12 cellular contexts compared by ENCODE assay signal in genomic region chr1:241688940-241689368, GRCh38. TPM values are rescaled to one million over a fixed set of nuclear protein-coding genes. Genes with fewer than 3 reads are reported as not detected.
DNase-seq lines count a peak whose midpoint lies in the region; ATAC-seq and TF ChIP-seq lines count a peak whose summit lies in the region.
"Had no signal": no experiment of that assay in that cellular context is flagged by ENCODE, and none has a peak within 500 bp of the region (broad histone marks: within the 10 kb centered on the region; RNA-seq: fewer than 3 reads in every experiment).

No MANE protein-coding gene starts in this region.

- no peaks in the 10 kb centered on the region for H3K79me1 ChIP-seq in IMR-90 (ENCODE audit: low read depth in 1 of 2, low read length in 2 of 2)

- no peak overlapping the region for H3K4ac ChIP-seq in IMR-90 (ENCODE audit: low read depth, low read length)

- no peak overlapping the region for H2AK9ac ChIP-seq in IMR-90 (replicated peaks; ENCODE audit: low read depth, low read length, poor library complexity)

- H4K20me1 ChIP-seq in IMR-90 (ENCODE audit: insufficient read depth, low read length) = no peaks in the 10 kb centered on the region

- no peak overlapping the region for H4K5ac ChIP-seq in IMR-90 (ENCODE audit: low read depth, low read length)

- H2BK20ac ChIP-seq in IMR-90 (ENCODE audit: low read depth, low read length) = no peak overlapping the region

- no peak overlapping the region for H3K18ac ChIP-seq in IMR-90 (ENCODE audit: low read depth, low read length)

- H3K14ac ChIP-seq in IMR-90 (replicated peaks; ENCODE audit: low read depth, low read length) = no peak overlapping the region

- no peak overlapping the region for H2BK15ac ChIP-seq in IMR-90 (ENCODE audit: low read depth, low read length)

- no peak for TF ChIP-seq RAD21 in IMR-90 (IDR thresholded peaks at IDR 0.05; ENCODE audit: low read length)

- H3K56ac ChIP-seq in IMR-90 (ENCODE audit: extremely low read depth, insufficient read depth, low read length) = no peak overlapping the region

- H3K27me3 ChIP-seq in IMR-90 (ENCODE audit: control insufficient read depth, insufficient read depth, low read length) = no peaks in the 10 kb centered on the region
- H3K27me3 ChIP-seq in iPS-15b (ENCODE audit: control insufficient read depth, insufficient read depth, low read length) = no peaks in the 10 kb centered on the region
- H3K27me3 ChIP-seq in testis = no peaks in the 10 kb centered on the region
- H3K27me3 ChIP-seq in tibial nerve = no peaks in the 10 kb centered on the region

- no peak overlapping the region for H2BK120ac ChIP-seq in IMR-90 (ENCODE audit: low read depth, low read length)

- no TSS peak for BruUV-seq in IMR-90 (replicated peaks; lab: Mats Ljungman, UMichigan)

- H3K4me1 ChIP-seq in IMR-90 (ENCODE audit: control insufficient read depth, insufficient read depth, low read length) (no peaks in the 10 kb centered on the region), iPS-15b (ENCODE audit: control insufficient read depth, insufficient read depth, low read length) (no peaks in the 10 kb centered on the region), testis (no peaks in the 10 kb centered on the region), tibial nerve (no peaks in the 10 kb centered on the region)

- H3K27ac ChIP-seq in IMR-90 (ENCODE audit: insufficient read depth, low read length) (no peak overlapping the region), testis (peak overlapping the region; percentile 11 to 41), tibial nerve (no peak overlapping the region)

- H3K36me3 ChIP-seq in IMR-90 (ENCODE audit: control insufficient read depth, insufficient read depth, low read length) = no peaks in the 10 kb centered on the region
- H3K36me3 ChIP-seq in iPS-15b (ENCODE audit: control insufficient read depth, insufficient read depth, low read length) = no peaks in the 10 kb centered on the region
- H3K36me3 ChIP-seq in testis (ENCODE audit: low read depth, missing control alignments) = no peaks in the 10 kb centered on the region
- no peaks in the 10 kb centered on the region for H3K36me3 ChIP-seq in tibial nerve

- ATAC-seq in IMR-90 (ENCODE audit: low read depth) = no peak
- ATAC-seq: T-helper 17 cell had no signal

- TF ChIP-seq CTCF in IMR-90 (conservative IDR thresholded peaks at IDR 0.05; ENCODE audit: low read depth, low read length) (no peak), testis (IDR thresholded peaks at IDR 0.05) (no peak), tibial nerve (IDR thresholded peaks at IDR 0.05) (no peak)

- H2AK5ac ChIP-seq in IMR-90 (ENCODE audit: low read depth, low read length) = no peak overlapping the region

- WGBS in IMR-90 (ENCODE audit: extremely low coverage in 2 of 2, insufficient read length in 1 of 2), 2 experiments = no CpG with 5 or more reads among the region's 2 CpGs
- WGBS in testis, 2 donors = 55 to 58% methylated on average over 2 of the region's 2 CpGs
- WGBS in tibial nerve, 2 donors = 46 to 48% methylated on average over 2 of the region's 2 CpGs

- dilution Hi-C loops in IMR-90 (cut with HindIII; ENCODE audit: low sequenced_read_pairs, unreplicated experiment) = no loop called here

- H3K23ac ChIP-seq in IMR-90 (ENCODE audit: low read depth, low read length) = no peak overlapping the region

- DNase-seq in IMR-90 = peak; percentile 26
- peak; percentile 10 for DNase-seq in astrocyte of the hippocampus (ENCODE audit: low read depth, low spot score)
- no peak for DNase-seq in testis
- DNase-seq in NCI-H774 (lab: John Stamatoyannopoulos, UW) = no peak
- no peak for DNase-seq in tibial nerve (ENCODE audit: low spot score in 2 of 2)
- DNase-seq in NCI-H1105 (lab: John Stamatoyannopoulos, UW) = no peak
- DNase-seq: activated CD4-positive, alpha-beta T cell treated with anti-CD3 and anti-CD28 coated beads, Interleukin-2, amount 10 ng/mL, durations not matched to agents 24 days and 14 days; caudate nucleus; NCI-H345; T-helper 17 cell had no signal

- CTCF ChIA-PET in IMR-90 (lab: Yijun Ruan, JAX) = interaction anchor here (0.6 to 1.0 kb wide), 2 partner anchors 13 to 14 kb away, joined by 3 read pairs; no protein-coding TSS in a partner anchor

- no peaks in the 10 kb centered on the region for H3K9me1 ChIP-seq in IMR-90 (ENCODE audit: insufficient read depth, low read length)

- in situ Hi-C loops in IMR-90 (cut with MboI; ENCODE audit: low sequenced_read_pairs) = no loop called here

- intact Hi-C loops in IMR-90 (cut with micrococcal nuclease) (no loop called here), testis (cut with DNase I; ENCODE audit: low total_unique reads) (no loop called here)

- H2AFZ ChIP-seq in IMR-90 (replicated peaks; ENCODE audit: low read length, poor library complexity) = no peak overlapping the region

- no peak overlapping the region for H4K8ac ChIP-seq in IMR-90 (ENCODE audit: low read depth in 2 of 2, low read length in 2 of 2)

- no peak overlapping the region for H4K91ac ChIP-seq in IMR-90 (ENCODE audit: insufficient read depth, low read depth, low read length)

- H3K4me2 ChIP-seq in IMR-90 (ENCODE audit: low read depth, low read length) = no peak overlapping the region

- H3K9ac ChIP-seq in IMR-90 (ENCODE audit: low read depth, low read length) (no peak overlapping the region), iPS-15b (ENCODE audit: low read depth, low read length) (peak overlapping the region; percentile 24)

- H3K9me3 ChIP-seq in IMR-90 (ENCODE audit: control insufficient read depth, insufficient read depth, low read length) (no peaks in the 10 kb centered on the region), iPS-15b (ENCODE audit: control insufficient read depth, insufficient read depth, low read length) (no peaks in the 10 kb centered on the region), testis (no peaks in the 10 kb centered on the region), tibial nerve (no peaks in the 10 kb centered on the region)

- H3K4me3 ChIP-seq in IMR-90 (ENCODE audit: insufficient read depth, low read depth, low read length) = no peak overlapping the region
- no peak overlapping the region for H3K4me3 ChIP-seq in iPS-15b (ENCODE audit: low read depth, low read length)
- no peak overlapping the region for H3K4me3 ChIP-seq in testis
- no peak overlapping the region for H3K4me3 ChIP-seq in tibial nerve

- no peak for TF ChIP-seq POLR2A in IMR-90 (IDR thresholded peaks at IDR 0.05; ENCODE audit: low read depth, low read length)
- TF ChIP-seq POLR2A in testis (IDR thresholded peaks at IDR 0.05) = no peak
- TF ChIP-seq POLR2A in tibial nerve (IDR thresholded peaks at IDR 0.05) = no peak

- POLR2A ChIA-PET in IMR-90 (lab: Charles Lee; ENCODE audit: unreplicated experiment) = no interaction called here

- no peak overlapping the region for H2BK5ac ChIP-seq in IMR-90 (ENCODE audit: low read depth, low read length, poor library complexity, severe bottlenecking)

- no peak for TF ChIP-seq EP300 in tibial nerve (IDR thresholded peaks at IDR 0.05)

TF ChIP-seq in IMR-90, 13 proteins besides CTCF, POLR2A, EP300 and RAD21:
- TF ChIP-seq BHLHE40 (IDR thresholded peaks at IDR 0.05; ENCODE audit: low read depth, low read length) (no peak), RCOR1 (IDR thresholded peaks at IDR 0.05; ENCODE audit: insufficient replicate concordance, low read length) (no peak), MAZ (IDR thresholded peaks at IDR 0.05; ENCODE audit: borderline replicate concordance, low read depth, low read length) (no peak), CEBPB (IDR thresholded peaks at IDR 0.05; ENCODE audit: low read depth, low read length) (no peak), MXI1 (IDR thresholded peaks at IDR 0.05; ENCODE audit: borderline replicate concordance, low read depth, low read length) (no peak), ELK1 (IDR thresholded peaks at IDR 0.05; ENCODE audit: borderline replicate concordance, low read depth, low read length) (no peak), NFE2L2 (IDR thresholded peaks at IDR 0.05; ENCODE audit: low read depth, low read length) (no peak), RFX5 (IDR thresholded peaks at IDR 0.05; ENCODE audit: low read depth, low read length) (no peak), CHD1 (IDR thresholded peaks at IDR 0.05; ENCODE audit: low read depth, low read length) (no peak), SMC3 (IDR thresholded peaks at IDR 0.05; ENCODE audit: low read depth, low read length) (no peak)
TF ChIP-seq in IMR-90: peak in this region for 0.

RNA-seq across cellular contexts. Expression of gene WDR64, which starts 36.9 kb away (rescaled TPM):
- total RNA-seq in IMR-90 (2012; rRNA removed) (not detected in 2 replicates), testis (1 to 10 TPM; 4.3 to 5.5 TPM), tibial nerve (under 1 TPM in 1 of 4 donors, not detected in 3; 0.42 TPM)
- polyA plus RNA-seq in IMR-90 (2012; rRNA removed) (not detected in 2 replicates), testis (ENCODE audit: insufficient read depth, low read depth, low replicate concordance) (7.1 TPM)
- polyA plus RNA-seq in IMR-90 (2012; cell fraction: cytosol; rRNA removed) = not detected in 2 replicates
- not detected in 2 replicates for polyA plus RNA-seq in IMR-90 (2012; cell fraction: nucleus; rRNA removed; ENCODE audit: low replicate concordance)
- total RNA-seq: activated CD4-positive, alpha-beta T cell treated with anti-CD3 and anti-CD28 coated beads, Interleukin-2, amount 10 ng/mL, durations not matched to agents 24 days and 14 days; activated T-helper 1 cell treated with anti-CD3 and anti-CD28 coated beads, Interleukin-12 subunit alpha, Interleukin-12 subunit beta, Interleukin-2, Interleukin-4 antibody, amounts not matched to agents 30 ng/mL and 10 ng/mL and 1 ng/mL, durations not matched to agents 14 hours and 24 hours and 36 hours had no signal

RNA-seq across cellular contexts. Expression of gene CHML, which starts 48.8 kb away (rescaled TPM):
- total RNA-seq in IMR-90 (2012; rRNA removed) (25.6 and 34.2 TPM in 2 replicates), testis (10 to 100 TPM; 20.0 to 26.2 TPM), tibial nerve (1 to 10 TPM; 5.7 to 9.6 (median 6.8) TPM)
- polyA plus RNA-seq in IMR-90 (2012; rRNA removed) (5.3 and 5.6 TPM in 2 replicates), testis (ENCODE audit: insufficient read depth, low read depth, low replicate concordance) (5.8 TPM)
- polyA plus RNA-seq in IMR-90 (2012; cell fraction: cytosol; rRNA removed) = 1.6 and 2.2 TPM in 2 replicates
- polyA plus RNA-seq in IMR-90 (2012; cell fraction: nucleus; rRNA removed; ENCODE audit: low replicate concordance) = 2.4 and 9.2 TPM in 2 replicates

RNA-seq across cellular contexts. Expression of gene OPN3, which starts 48.8 kb away (rescaled TPM):
- 21.1 and 21.9 TPM in 2 replicates for total RNA-seq in IMR-90 (2012; rRNA removed)
- 11.0 and 16.4 TPM in 2 replicates for polyA plus RNA-seq in IMR-90 (2012; rRNA removed)
- 5.4 and 9.5 TPM in 2 replicates for polyA plus RNA-seq in IMR-90 (2012; cell fraction: cytosol; rRNA removed)
- 3.1 and 11.8 TPM in 2 replicates for polyA plus RNA-seq in IMR-90 (2012; cell fraction: nucleus; rRNA removed; ENCODE audit: low replicate concordance)
- total RNA-seq in testis = 10 to 100 TPM; 41.4 to 45.8 TPM
- 25.8 TPM for polyA plus RNA-seq in testis (ENCODE audit: insufficient read depth, low read depth, low replicate concordance)
- total RNA-seq in tibial nerve = 10 to 100 TPM; 17.8 to 31.7 (median 19.7) TPM

Comparison
In these comparisons a context has a peak if more than half of its experiments do, and no peak if none do; other contexts are left out.
1. DNase-seq: peak in IMR-90 (single experiment) and astrocyte of the hippocampus (single experiment); none in testis (single experiment), NCI-H774 (single experiment), tibial nerve (0 of 2) and NCI-H1105 (single experiment).
2. H3K27ac ChIP-seq: peak in testis (2 of 2); none in IMR-90 (single experiment) and tibial nerve (0 of 4).